ENCODE assay signal across 9 cellular contexts in genomic region chr1:159311679-159312078, GRCh38. TPM values are rescaled to one million over a fixed set of nuclear protein-coding genes. Genes with fewer than 3 reads are reported as not detected.
"Had no signal": no experiment of that assay in that cellular context is flagged by ENCODE, and none has a peak within 500 bp of the region (broad histone marks: within the 10 kb centered on the region; RNA-seq: fewer than 3 reads in every experiment).

No MANE protein-coding gene starts in this region.

- H3K27ac Mint-ChIP-seq: H9, IgD-negative memory B cell had no signal

- H3K4me3 Mint-ChIP-seq: H9, IgD-negative memory B cell had no signal

- DNase-seq: GM23248, H9, HCEC 1CT, KBM-7 had no signal

- H3K9me3 Mint-ChIP-seq: IgD-negative memory B cell had no signal

- ATAC-seq: HepG2 had no signal

- H3K4me3 ChIP-seq: GM23248 had no signal

- H3K9ac ChIP-seq: GM23248 had no signal

- H2AFZ ChIP-seq: GM23248 had no signal

- H3K36me3 Mint-ChIP-seq: IgD-negative memory B cell had no signal

- H3K27ac ChIP-seq: GM23248, HL-60 had no signal

RNA-seq across cellular contexts. Expression of gene FCER1A, which starts 9.5 kb away (rescaled TPM):
- total RNA-seq: GM23248, H1, H9, HepG2, HT1080 had no signal
- polyA plus RNA-seq: GM23248, H1, HepG2, IgD-negative memory B cell had no signal
